Comparison of ENCODE assay signal across 17 cellular contexts in genomic region chr21:36988536-36988935, GRCh38. TPM values are rescaled to one million over a fixed set of nuclear protein-coding genes. Genes with fewer than 3 reads are reported as not detected.
A peak's percentile ranks its signal among the peaks of the same experiment; 100 is the strongest.
DNase-seq lines count a peak whose midpoint lies in the region; ATAC-seq and TF ChIP-seq lines count a peak whose summit lies in the region.
"Had no signal": no experiment of that assay in that cellular context is flagged by ENCODE, and none has a peak within 500 bp of the region (broad histone marks: within the 10 kb centered on the region; RNA-seq: fewer than 3 reads in every experiment).

No MANE protein-coding gene starts in this region.

- H4K20me1 ChIP-seq in PC-9 (ENCODE audit: insufficient read depth) = no peaks in the 10 kb centered on the region

- peaks cover 1% of the 10 kb centered on the region for H3K36me3 Mint-ChIP-seq in activated CD8-positive, alpha-beta memory T cell treated with anti-CD3 and anti-CD28 coated beads, Interleukin-2, amount 10 ng/mL, durations not matched to agents 7 days and 5 days
- no peaks in the 10 kb centered on the region for H3K36me3 Mint-ChIP-seq in chondrocyte (ENCODE audit: low read depth)

- no peak for DNase-seq in activated CD8-positive, alpha-beta memory T cell treated with anti-CD3 and anti-CD28 coated beads, Interleukin-2, amount 10 ng/mL, durations not matched to agents 7 days and 5 days
- no peak for DNase-seq in activated CD8-positive, alpha-beta memory T cell treated with anti-CD3 and anti-CD28 coated beads, Interleukin-2, amount 50 U/mL, for 4 hours
- DNase-seq in PC-9 (no peak), chondrocyte (ENCODE audit: low spot score) (no peak), DMS153 (lab: John Stamatoyannopoulos, UW) (no peak), AML-193 (lab: John Stamatoyannopoulos, UW) (no peak), T-helper 9 cell (no peak)
- DNase-seq: activated CD8-positive, alpha-beta memory T cell treated with anti-CD3 and anti-CD28 coated beads for 24 hours; adrenal gland; cortex of kidney; EL; NCI-H1105 treated with DMSO at 0.1 percent for 48 hours; NCI-H226; tibial artery had no signal

- H3K4me1 ChIP-seq in PC-9 (replicated peaks; ENCODE audit: insufficient read depth) (peaks cover 14% of the 10 kb centered on the region; the same call in 1 of the 2 replicates), skeletal muscle satellite cell (ENCODE audit: control insufficient read depth, insufficient read depth, low read length) (peaks cover 20% of the 10 kb centered on the region)

- H3K9me2 ChIP-seq in PC-9 (ENCODE audit: insufficient read depth) = no peaks in the 10 kb centered on the region

- no peak overlapping the region for H3K9ac ChIP-seq in skeletal muscle satellite cell (ENCODE audit: low read depth, low read length)

- 0 out of 2 replicates have a peak overlapping the region, but pooled peaks have one; percentile 32 for H3K27ac ChIP-seq in PC-9

- peaks cover 6% of the 10 kb centered on the region; the same call in 1 of the 2 replicates for H3F3A ChIP-seq in PC-9 (ENCODE audit: insufficient read depth, low read depth)

- peaks cover 36% of the 10 kb centered on the region for H3K4me1 Mint-ChIP-seq in activated CD8-positive, alpha-beta memory T cell treated with anti-CD3 and anti-CD28 coated beads, Interleukin-2, amount 10 ng/mL, durations not matched to agents 7 days and 5 days
- peaks cover 7% of the 10 kb centered on the region for H3K4me1 Mint-ChIP-seq in chondrocyte (ENCODE audit: low read depth)

- no peak for ATAC-seq in activated CD8-positive, alpha-beta memory T cell treated with anti-CD3 and anti-CD28 coated beads, Interleukin-2, amount 10 ng/mL, durations not matched to agents 7 days and 5 days

- H3K9me3 ChIP-seq in PC-9 (ENCODE audit: insufficient read depth, low read depth) (no peaks in the 10 kb centered on the region), skeletal muscle satellite cell (replicated peaks; ENCODE audit: low read length) (no peaks in the 10 kb centered on the region)
- H3K9me3 ChIP-seq: adrenal gland, ovary, tibial artery had no signal

- no peak overlapping the region for H2AFZ ChIP-seq in PC-9

- peak overlapping the region; percentile 66 for H3K27ac Mint-ChIP-seq in activated CD8-positive, alpha-beta memory T cell treated with anti-CD3 and anti-CD28 coated beads, Interleukin-2, amount 10 ng/mL, durations not matched to agents 7 days and 5 days
- no peak overlapping the region for H3K27ac Mint-ChIP-seq in chondrocyte (ENCODE audit: unreplicated experiment)

- peak overlapping the region; percentile 43 for H3K4me3 Mint-ChIP-seq in activated CD8-positive, alpha-beta memory T cell treated with anti-CD3 and anti-CD28 coated beads, Interleukin-2, amount 10 ng/mL, durations not matched to agents 7 days and 5 days
- peak overlapping the region; percentile 31 for H3K4me3 Mint-ChIP-seq in chondrocyte (ENCODE audit: unreplicated experiment)

- H3K27me3 Mint-ChIP-seq in activated CD8-positive, alpha-beta memory T cell treated with anti-CD3 and anti-CD28 coated beads, Interleukin-2, amount 10 ng/mL, durations not matched to agents 7 days and 5 days = no peaks in the 10 kb centered on the region
- H3K27me3 Mint-ChIP-seq in chondrocyte (ENCODE audit: low read depth) = no peaks in the 10 kb centered on the region

- CTCF ChIA-PET in activated CD8-positive, alpha-beta memory T cell treated with anti-CD3 and anti-CD28 coated beads, Interleukin-2, amount 10 ng/mL, durations not matched to agents 7 days and 5 days (lab: Charles Lee) = interaction anchor here (2.2 to 3.9 kb wide), 4 partner anchors 10 to 22 kb away, joined by 12 to 44 read pairs (median 22); partner anchors contain the start of gene RIPPLY3
- CTCF ChIA-PET in PC-9 (lab: Charles Lee) = interaction anchor here (1.0 kb wide), 1 partner anchor 21 kb away, joined by 10 read pairs; no protein-coding TSS in a partner anchor

- H3K79me2 ChIP-seq in PC-9 (ENCODE audit: low read depth) = no peaks in the 10 kb centered on the region

- peaks cover 1% of the 10 kb centered on the region for H3K9me3 Mint-ChIP-seq in activated CD8-positive, alpha-beta memory T cell treated with anti-CD3 and anti-CD28 coated beads, Interleukin-2, amount 10 ng/mL, durations not matched to agents 7 days and 5 days (ENCODE audit: low read depth)
- no peaks in the 10 kb centered on the region for H3K9me3 Mint-ChIP-seq in chondrocyte (ENCODE audit: low read depth)

- intact Hi-C loops in PC-9 (cut with micrococcal nuclease; ENCODE audit: unreplicated experiment) = loop anchor here (2.0 kb wide), 1 partner anchor 22 kb away; the partner anchor contains the start of gene HLCS

- no TSS peak for BruUV-seq in PC-9 (replicated peaks; lab: Mats Ljungman, UMichigan)

- no peaks in the 10 kb centered on the region for H3K27me3 ChIP-seq in PC-9 (ENCODE audit: insufficient read depth, low read depth)
- no peaks in the 10 kb centered on the region for H3K27me3 ChIP-seq in skeletal muscle satellite cell (ENCODE audit: control insufficient read depth, insufficient read depth, low read length)
- H3K27me3 ChIP-seq: adrenal gland, ovary had no signal

- no peak for TF ChIP-seq CTCF in PC-9 (conservative IDR thresholded peaks at IDR 0.05)
- TF ChIP-seq CTCF in chondrocyte (IDR thresholded peaks at IDR 0.05) = no peak

- POLR2A ChIA-PET in PC-9 (lab: Charles Lee; ENCODE audit: unreplicated experiment) = no interaction called here

- H3K4me2 ChIP-seq in PC-9 (peak overlapping the region; percentile 36), skeletal muscle satellite cell (ENCODE audit: low read length) (peak overlapping the region; percentile 4)

- H3K4me3 ChIP-seq in PC-9 (no peak overlapping the region), skeletal muscle satellite cell (ENCODE audit: low read length) (no peak overlapping the region)

- H3K36me3 ChIP-seq in PC-9 (ENCODE audit: low read depth) (no peaks in the 10 kb centered on the region), skeletal muscle satellite cell (ENCODE audit: insufficient read depth, low read length) (no peaks in the 10 kb centered on the region)
- H3K36me3 ChIP-seq: adrenal gland, ovary, tibial artery had no signal

RNA-seq across cellular contexts. Expression of gene RIPPLY3, which starts 18.0 kb away (rescaled TPM):
- total RNA-seq in activated CD8-positive, alpha-beta memory T cell treated with anti-CD3 and anti-CD28 coated beads, Interleukin-2, amount 10 ng/mL, durations not matched to agents 7 days and 5 days = under 1 TPM in 1 of 2 experiments, not detected in 1; 0.14 TPM
- total RNA-seq in PC-9 (2021) (0.17 TPM in 1 of 2 replicates, not detected in the other), chondrocyte (0.21 to 0.37 TPM in 2 of 3 replicates, not detected in the other)
- total RNA-seq in skeletal muscle satellite cell (2012; rRNA removed) = not detected in 2 replicates
- total RNA-seq: lung microvascular endothelial cell, ovary had no signal

RNA-seq across cellular contexts. Expression of gene HLCS, which starts 22.1 kb away (rescaled TPM):
- total RNA-seq in activated CD8-positive, alpha-beta memory T cell treated with anti-CD3 and anti-CD28 coated beads, Interleukin-2, amount 10 ng/mL, durations not matched to agents 7 days and 5 days = 10 to 100 TPM; 14.2 to 16.2 TPM
- total RNA-seq in PC-9 (2021) = 21.6 and 22.1 TPM in 2 replicates
- 27.0 to 32.9 TPM (median 30.4 TPM) in 3 replicates for total RNA-seq in chondrocyte
- 23.3 and 27.1 TPM in 2 replicates for total RNA-seq in skeletal muscle satellite cell (2012; rRNA removed)
